ENCODE assay signal across 8 cellular contexts in genomic region chr11:86182976-86183584, GRCh38.
DNase-seq lines count a peak whose midpoint lies in the region; ATAC-seq and TF ChIP-seq lines count a peak whose summit lies in the region.

No MANE protein-coding gene starts in this region.

- H3K9me3 Mint-ChIP-seq in activated naive CD8-positive, alpha-beta T cell treated with anti-CD3 and anti-CD28 coated beads for 36 hours: no peaks in the 10 kb centered on the region
- H3K9me3 Mint-ChIP-seq in HFFc6: no peaks in the 10 kb centered on the region

- H3K9me3 ChIP-seq in gastroesophageal sphincter: no peaks in the 10 kb centered on the region

- no peak for TF ChIP-seq CTCF in HFFc6 (IDR thresholded peaks at IDR 0.05)
- no peak for TF ChIP-seq CTCF in GM10266 (IDR thresholded peaks at IDR 0.05; ENCODE audit: control insufficient read depth, insufficient read depth, low read depth, missing control alignments)
- no peak for TF ChIP-seq CTCF in gastroesophageal sphincter (IDR thresholded peaks at IDR 0.05)

- no peak for TF ChIP-seq EP300 in gastroesophageal sphincter (IDR thresholded peaks at IDR 0.05)

- no peaks in the 10 kb centered on the region for H3K36me3 Mint-ChIP-seq in activated naive CD8-positive, alpha-beta T cell treated with anti-CD3 and anti-CD28 coated beads for 36 hours
- H3K36me3 Mint-ChIP-seq in HFFc6 (ENCODE audit: low read depth): peaks cover 5% of the 10 kb centered on the region; the same call in 1 of the 2 replicates

- peaks cover 3% of the 10 kb centered on the region for H3K4me1 Mint-ChIP-seq in activated naive CD8-positive, alpha-beta T cell treated with anti-CD3 and anti-CD28 coated beads for 36 hours
- H3K4me1 Mint-ChIP-seq in HFFc6 (ENCODE audit: low read depth): peaks cover 16% of the 10 kb centered on the region

- peak; percentile 27 for DNase-seq in NOMO-1 treated with DMSO at 0.1 percent for 48 hours (lab: John Stamatoyannopoulos, UW; ENCODE audit: unreplicated experiment)
- DNase-seq in activated naive CD8-positive, alpha-beta T cell treated with anti-CD3 and anti-CD28 coated beads for 36 hours: peak; percentile 65
- peak; percentile 74 to 76 for DNase-seq in stimulated activated CD4-positive, alpha-beta T cell treated with anti-CD3 and anti-CD28 coated beads, Interleukin-4, amount 100 ng/mL, for 48 hours (ENCODE audit: low read depth in 2 of 2)
- no peak for DNase-seq in HFFc6
- DNase-seq in GM10266 (ENCODE audit: extremely low spot score): no peak

- ATAC-seq in GM18517 (IDR thresholded peaks at IDR 0.05; ENCODE audit: unreplicated experiment) (peak; percentile 83), HG02623 (IDR thresholded peaks at IDR 0.05; ENCODE audit: unreplicated experiment) (peak; percentile 70), gastroesophageal sphincter (no peak)

- H3K27me3 ChIP-seq in gastroesophageal sphincter: no peaks in the 10 kb centered on the region

- no peaks in the 10 kb centered on the region for H3K27me3 Mint-ChIP-seq in activated naive CD8-positive, alpha-beta T cell treated with anti-CD3 and anti-CD28 coated beads for 36 hours
- no peaks in the 10 kb centered on the region for H3K27me3 Mint-ChIP-seq in HFFc6 (ENCODE audit: insufficient read depth)

- H3K4me3 Mint-ChIP-seq in activated naive CD8-positive, alpha-beta T cell treated with anti-CD3 and anti-CD28 coated beads for 36 hours: no peak overlapping the region
- no peak overlapping the region for H3K4me3 Mint-ChIP-seq in HFFc6

- no peak overlapping the region for H3K27ac ChIP-seq in gastroesophageal sphincter

- WGBS in gastroesophageal sphincter (ENCODE audit: low coverage in 1 of 2), 2 donors: 74 to 77% methylated on average over 5 to 8 of the region's 8 CpGs

- no peak overlapping the region for H3K27ac Mint-ChIP-seq in activated naive CD8-positive, alpha-beta T cell treated with anti-CD3 and anti-CD28 coated beads for 36 hours
- no peak overlapping the region for H3K27ac Mint-ChIP-seq in HFFc6

- H3K4me3 ChIP-seq in gastroesophageal sphincter: no peak overlapping the region

- TF ChIP-seq POLR2A in gastroesophageal sphincter (IDR thresholded peaks at IDR 0.05): no peak

- peaks cover 0 to 3% (median 0%) of the 10 kb centered on the region in 3 donors for H3K4me1 ChIP-seq in gastroesophageal sphincter

- H3K36me3 ChIP-seq in gastroesophageal sphincter: no peaks in the 10 kb centered on the region

Comparison
In these comparisons a context has a peak if more than half of its experiments do, and no peak if none do; other contexts are left out.
1. DNase-seq: peak in NOMO-1 treated with DMSO at 0.1 percent for 48 hours (single experiment), activated naive CD8-positive, alpha-beta T cell treated with anti-CD3 and anti-CD28 coated beads for 36 hours (single experiment) and stimulated activated CD4-positive, alpha-beta T cell treated with anti-CD3 and anti-CD28 coated beads, Interleukin-4, amount 100 ng/mL, for 48 hours (2 of 2); none in HFFc6 (single experiment) and GM10266 (single experiment).